Comparison of ENCODE assay signal across 8 cellular contexts in the genomic region with DNA sequence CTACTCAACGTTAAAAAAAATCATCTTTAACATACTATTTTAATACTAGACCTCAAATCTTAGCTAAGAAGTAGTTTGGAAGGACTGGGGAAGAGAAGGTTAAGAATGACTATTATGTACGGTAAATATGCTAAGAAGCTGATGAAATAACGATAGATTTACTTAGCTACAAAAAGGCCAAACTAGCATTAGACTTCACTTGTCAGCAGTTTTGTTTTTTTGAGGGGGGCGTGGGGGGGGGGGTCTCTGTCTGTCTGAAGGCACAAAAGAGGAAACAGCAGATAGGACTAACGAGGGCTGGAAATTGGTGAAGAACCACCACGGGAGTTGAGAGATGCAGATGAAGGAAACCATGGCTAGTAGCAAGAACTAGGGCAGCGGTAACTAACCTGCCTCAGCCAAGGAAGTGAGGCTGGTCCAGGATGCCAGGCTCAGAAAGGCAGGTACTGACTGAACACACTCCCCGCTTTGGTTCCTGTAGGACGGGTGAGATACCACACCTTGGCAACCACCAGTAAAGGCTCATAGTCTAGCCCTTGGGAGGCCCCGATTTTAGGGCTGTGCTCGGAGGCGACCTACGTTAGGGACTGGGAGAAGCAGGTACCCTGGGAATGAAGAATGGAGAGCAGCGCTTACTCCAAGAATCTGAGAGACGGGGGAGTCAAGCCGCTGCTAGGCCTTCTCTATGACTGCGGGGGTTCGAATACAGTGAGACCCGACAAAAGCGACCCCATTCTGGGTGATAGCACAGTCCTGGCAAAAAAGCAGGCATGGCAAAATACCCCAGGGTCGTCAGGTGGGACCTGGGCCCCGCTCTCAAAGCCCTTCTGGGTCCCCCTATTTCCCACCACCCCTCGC. TPM values are rescaled to one million over a fixed set of nuclear protein-coding genes. Genes with fewer than 3 reads are reported as not detected.
A peak's percentile ranks its signal among the peaks of the same experiment; 100 is the strongest.
DNase-seq lines count a peak whose midpoint lies in the region; ATAC-seq and TF ChIP-seq lines count a peak whose summit lies in the region.

No MANE protein-coding gene starts in this region.

- H3K27ac ChIP-seq in lung (ENCODE audit: low read depth in 1 of 2, low read length in 1 of 2), result peak overlapping the region; percentile 75 to 96
- peak overlapping the region; percentile 91 for H3K27ac ChIP-seq in upper lobe of right lung

- peaks cover 48% of the 10 kb centered on the region for H3K36me3 Mint-ChIP-seq in MCF 10A (ENCODE audit: insufficient read depth, unreplicated experiment)

- H3K4me1 Mint-ChIP-seq in MCF 10A (ENCODE audit: insufficient read depth, unreplicated experiment), result peaks cover 26% of the 10 kb centered on the region

- H3K4me3 ChIP-seq in LNCaP clone FGC (ENCODE audit: low read depth, low read length) (peak overlapping the region; percentile 80), lung (peak overlapping the region; percentile 84), upper lobe of right lung (peak overlapping the region; percentile 80)

- intact Hi-C loops in MCF 10A (cut with micrococcal nuclease), result loop anchor here (1.0 kb wide), 1 partner anchor 15 kb away; a partner anchor contains a TSS
- intact Hi-C loops in upper lobe of right lung (cut with DNase I), result no loop called here

- no peaks in the 10 kb centered on the region for H3K9me3 Mint-ChIP-seq in MCF 10A (ENCODE audit: unreplicated experiment)

- TF ChIP-seq CTCF in LNCaP clone FGC (IDR thresholded peaks at IDR 0.05; ENCODE audit: control insufficient read depth, extremely low read depth, insufficient read depth) (no peak), MCF 10A (IDR thresholded peaks at IDR 0.05; ENCODE audit: unreplicated experiment) (no peak), lung (IDR thresholded peaks at IDR 0.05; ENCODE audit: control extremely low read depth, extremely low read depth) (no peak), upper lobe of right lung (IDR thresholded peaks at IDR 0.05) (no peak)

- peak overlapping the region; percentile 70 for H3K27ac Mint-ChIP-seq in MCF 10A (ENCODE audit: low read depth, unreplicated experiment)

- BruUV-seq in MCF 10A (replicated peaks; lab: Mats Ljungman, UMichigan), result TSS peak; percentile 61

- peak; percentile 54 for ATAC-seq in lung (ENCODE audit: insufficient read depth, low FRiP score)
- peak; percentile 1 for ATAC-seq in upper lobe of right lung
- no peak for ATAC-seq in GM19328 (IDR thresholded peaks at IDR 0.05; ENCODE audit: unreplicated experiment)

- H3K4me1 ChIP-seq in lung (ENCODE audit: control insufficient read depth in 2 of 2, insufficient read depth in 2 of 2, low read length in 2 of 2) (peaks cover 10 to 12% of the 10 kb centered on the region in 2 donors), upper lobe of right lung (peaks cover 25% of the 10 kb centered on the region)

- no peaks in the 10 kb centered on the region for H3K9me3 ChIP-seq in lung (ENCODE audit: control insufficient read depth in 2 of 2, insufficient read depth in 1 of 2, low read length in 1 of 2)
- no peaks in the 10 kb centered on the region for H3K9me3 ChIP-seq in upper lobe of right lung

- CTCF ChIA-PET in MCF 10A (lab: Yijun Ruan, JAX), result interaction anchor here (0.6 to 1.2 kb wide), 9 partner anchors 15 to 582 kb away, joined by 3 to 5 read pairs (median 3); a partner anchor contains a TSS

- no peaks in the 10 kb centered on the region for H3K27me3 ChIP-seq in lung (ENCODE audit: control insufficient read depth, insufficient read depth)
- no peaks in the 10 kb centered on the region for H3K27me3 ChIP-seq in upper lobe of right lung

- H3K36me3 ChIP-seq in lung (ENCODE audit: control insufficient read depth in 2 of 2, insufficient read depth in 2 of 2, low read length in 2 of 2) (peaks cover 4 to 5% of the 10 kb centered on the region in 2 donors), upper lobe of right lung (peaks cover 28% of the 10 kb centered on the region)

- WGBS in lung, 2 donors, result 10 to 11% methylated on average over 23 of the region's 23 CpGs

- H3K27me3 Mint-ChIP-seq in MCF 10A (ENCODE audit: insufficient read depth, unreplicated experiment), result no peaks in the 10 kb centered on the region

- DNase-seq in activated naive CD4-positive, alpha-beta T cell treated with Interleukin-2 at 50 U/mL for 16 hours, result peak; percentile 24
- DNase-seq in activated naive CD4-positive, alpha-beta T cell (lab: John Stamatoyannopoulos, UW), result no peak
- no peak for DNase-seq in LNCaP clone FGC (ENCODE audit: low read depth)
- peak; percentile 23 for DNase-seq in MCF 10A (ENCODE audit: unreplicated experiment)
- DNase-seq in lung (ENCODE audit: low spot score), result no peak
- no peak for DNase-seq in upper lobe of right lung
- DNase-seq in mucosa of gallbladder (ENCODE audit: low spot score), result no peak

- peak overlapping the region; percentile 77 for H3K4me3 Mint-ChIP-seq in MCF 10A (ENCODE audit: unreplicated experiment)

- POLR2A ChIA-PET in MCF 10A (lab: Yijun Ruan, JAX), result interaction anchor here (0.6 to 2.5 kb wide), 16 partner anchors 11 to 659 kb away, joined by 3 to 14 read pairs (median 3); a partner anchor contains a TSS

RNA-seq across cellular contexts. Expression of a gene that starts 0.7 kb away (rescaled TPM):
- total RNA-seq in MCF 10A (2022), result 233 and 243 TPM in 2 replicates
- total RNA-seq in lung, result 100 to 1,000 TPM in 1 of 2 donors, 10 to 100 TPM in 1; 69.5 to 147 TPM
- polyA plus RNA-seq in lung, result 100 to 1,000 TPM; 242 to 246 TPM
- 142 TPM for total RNA-seq in upper lobe of right lung
- 121 TPM for total RNA-seq in mucosa of gallbladder

RNA-seq across cellular contexts. Expression of a gene that starts 1.2 kb away (rescaled TPM):
- total RNA-seq in MCF 10A (2022) (77.3 and 79.9 TPM in 2 replicates), lung (10 to 100 TPM; 63.1 TPM), upper lobe of right lung (73.2 TPM), mucosa of gallbladder (91.6 TPM)
- polyA plus RNA-seq in lung, result 10 to 100 TPM; 42.9 to 71.1 TPM

RNA-seq across cellular contexts. Expression of a gene that starts 10.9 kb away (rescaled TPM):
- total RNA-seq in MCF 10A (2022) (47.3 and 47.6 TPM in 2 replicates), lung (10 to 100 TPM; 48.2 to 89.1 TPM), upper lobe of right lung (92.3 TPM), mucosa of gallbladder (61.8 TPM)
- 10 to 100 TPM; 45.2 to 82.6 TPM for polyA plus RNA-seq in lung

RNA-seq across cellular contexts. Expression of a gene that starts 15.6 kb away (rescaled TPM):
- total RNA-seq in MCF 10A (2022), result 11.0 and 20.2 TPM in 2 replicates
- total RNA-seq in lung, result 10 to 100 TPM; 20.8 to 24.8 TPM
- 10 to 100 TPM; 17.2 to 31.4 TPM for polyA plus RNA-seq in lung
- total RNA-seq in upper lobe of right lung, result 17.8 TPM
- total RNA-seq in mucosa of gallbladder, result 20.3 TPM

RNA-seq across cellular contexts. Expression of a gene that starts 18.2 kb away (rescaled TPM):
- total RNA-seq in MCF 10A (2022) (88.6 and 99.0 TPM in 2 replicates), lung (10 to 100 TPM; 37.2 to 50.8 TPM), upper lobe of right lung (48.0 TPM), mucosa of gallbladder (53.0 TPM)
- 100 to 1,000 TPM in 1 of 2 donors, 10 to 100 TPM in 1; 70.4 to 103 TPM for polyA plus RNA-seq in lung

Comparison
In these comparisons a context has a peak if more than half of its experiments do, and no peak if none do; other contexts are left out.
1. DNase-seq: peak in activated naive CD4-positive, alpha-beta T cell treated with Interleukin-2 at 50 U/mL for 16 hours (single experiment) and MCF 10A (single experiment); none in activated naive CD4-positive, alpha-beta T cell (0 of 4), LNCaP clone FGC (single experiment), lung (single experiment), upper lobe of right lung (single experiment) and mucosa of gallbladder (single experiment).
2. Peak in every context shown above with its lines, with median percentiles within 50 percentile points of each other: H3K4me3 ChIP-seq.